In genomic region chr3:153028336-153028735, GRCh38 we compare ENCODE assay signal across 18 cellular contexts.
DNase-seq lines count a peak whose midpoint lies in the region; ATAC-seq and TF ChIP-seq lines count a peak whose summit lies in the region.
"Had no signal": no experiment of that assay in that cellular context is flagged by ENCODE, and none has a peak within 500 bp of the region (broad histone marks: within the 10 kb centered on the region; RNA-seq: fewer than 3 reads in every experiment).

No MANE protein-coding gene starts in this region.

- no peak for ATAC-seq in GM19023 (IDR thresholded peaks at IDR 0.05; ENCODE audit: unreplicated experiment)
- ATAC-seq in GM23338, result no peak
- no peak for ATAC-seq in HG02852 (IDR thresholded peaks at IDR 0.05; ENCODE audit: unreplicated experiment)
- ATAC-seq: sciatic nerve had no signal

- no peaks in the 10 kb centered on the region for H3K9me2 ChIP-seq in GM23338 (ENCODE audit: insufficient read depth)

- H3K4me1 Mint-ChIP-seq in GM23338, result no peaks in the 10 kb centered on the region
- no peaks in the 10 kb centered on the region for H3K4me1 Mint-ChIP-seq in activated CD4-positive, alpha-beta T cell treated with anti-CD3 and anti-CD28 coated beads, Interleukin-2, amount 10 ng/mL, durations not matched to agents 7 days and 5 days

- no peaks in the 10 kb centered on the region for H3K9me3 Mint-ChIP-seq in GM23338
- H3K9me3 Mint-ChIP-seq in activated CD4-positive, alpha-beta T cell treated with anti-CD3 and anti-CD28 coated beads, Interleukin-2, amount 10 ng/mL, durations not matched to agents 7 days and 5 days, result no peaks in the 10 kb centered on the region
- H3K9me3 Mint-ChIP-seq: activated CD4-positive, alpha-beta memory T cell treated with anti-CD3 and anti-CD28 coated beads, Interleukin-2, amount 10 ng/mL, durations not matched to agents 7 days and 5 days; activated T-helper 2 cell treated with anti-CD3 and anti-CD28 coated beads, Interferon-gamma antibody, Interleukin-2, Interleukin-4, amounts not matched to agents 10 μg/mL and 5 μg/mL and 100 μg/mL, durations not matched to agents 14 hours and 24 hours and 36 hours had no signal

- H3K27me3 Mint-ChIP-seq in GM23338 (ENCODE audit: insufficient read depth, low read depth, poor library complexity), result peaks cover 7% of the 10 kb centered on the region
- no peaks in the 10 kb centered on the region for H3K27me3 Mint-ChIP-seq in activated CD4-positive, alpha-beta T cell treated with anti-CD3 and anti-CD28 coated beads, Interleukin-2, amount 10 ng/mL, durations not matched to agents 7 days and 5 days

- H3K4me1 ChIP-seq in GM23338 (ENCODE audit: insufficient read depth), result no peaks in the 10 kb centered on the region
- H3K4me1 ChIP-seq: foreskin keratinocyte had no signal

- no peak overlapping the region for H2AFZ ChIP-seq in GM23338

- POLR2A ChIA-PET in activated CD4-positive, alpha-beta T cell treated with anti-CD3 and anti-CD28 coated beads, Interleukin-2, amount 10 ng/mL, durations not matched to agents 7 days and 5 days (lab: Charles Lee), result no interaction called here

- no peaks in the 10 kb centered on the region for H3F3A ChIP-seq in GM23338 (replicated peaks; ENCODE audit: low read depth)

- H3K4me2 ChIP-seq in GM23338, result no peak overlapping the region

- no peak overlapping the region for H3K4me3 ChIP-seq in NB4 (ENCODE audit: low read depth, low read length)
- no peak overlapping the region for H3K4me3 ChIP-seq in cardiac fibroblast (replicated peaks in 1 of 2; ENCODE audit: low read depth in 2 of 2, low read length in 2 of 2)
- H3K4me3 ChIP-seq in GM23338, result no peak overlapping the region

- H3K4me3 Mint-ChIP-seq in GM23338, result no peak overlapping the region
- no peak overlapping the region for H3K4me3 Mint-ChIP-seq in activated CD4-positive, alpha-beta T cell treated with anti-CD3 and anti-CD28 coated beads, Interleukin-2, amount 10 ng/mL, durations not matched to agents 7 days and 5 days
- H3K4me3 Mint-ChIP-seq: activated CD4-positive, alpha-beta memory T cell treated with anti-CD3 and anti-CD28 coated beads, Interleukin-2, amount 10 ng/mL, durations not matched to agents 7 days and 5 days had no signal

- no peak for TF ChIP-seq CTCF in NB4 (IDR thresholded peaks at IDR 0.05; ENCODE audit: low read depth, low read length)
- TF ChIP-seq CTCF in cardiac fibroblast (IDR thresholded peaks at IDR 0.05; ENCODE audit: low read depth, low read length), result no peak
- TF ChIP-seq CTCF in GM23338 (conservative IDR thresholded peaks at IDR 0.05; ENCODE audit: low read depth in 2 of 2), result no peak

- DNase-seq in Ammon's horn (ENCODE audit: low spot score) (peak; percentile 73), NB4 (ENCODE audit: low read depth) (peak; percentile 29), cardiac fibroblast (ENCODE audit: low read depth in 2 of 2) (peak; percentile 40 to 73), GM23338 (ENCODE audit: low spot score) (no peak)
- no peak for DNase-seq in activated CD4-positive, alpha-beta T cell treated with anti-CD3 and anti-CD28 coated beads, Interleukin-2, amount 10 ng/mL, durations not matched to agents 7 days and 5 days
- DNase-seq: activated CD4-positive, alpha-beta memory T cell treated with anti-CD3 and anti-CD28 coated beads, Interleukin-2, amount 10 ng/mL, durations not matched to agents 7 days and 5 days; Calu3; foreskin keratinocyte; MV-4-11; NK-92 treated with Interleukin-12 subunit alpha and Interleukin-12 subunit beta, amount 100 ng/mL, for 24 hours; SHP77; stimulated activated CD4-positive, alpha-beta T cell treated with anti-CD3 and anti-CD28 coated beads, Interleukin-4, amount 100 ng/mL, for 4 hours; T-helper 9 cell had no signal

- CTCF ChIA-PET in activated CD4-positive, alpha-beta T cell treated with anti-CD3 and anti-CD28 coated beads, Interleukin-2, amount 10 ng/mL, durations not matched to agents 7 days and 5 days (lab: Charles Lee), result no interaction called here

- TF ChIP-seq POLR2A in NB4 (IDR thresholded peaks at IDR 0.05; ENCODE audit: extremely low read depth, insufficient read length), result no peak

- H3K36me3 ChIP-seq in GM23338 (ENCODE audit: insufficient read depth), result no peaks in the 10 kb centered on the region

- H4K20me1 ChIP-seq in GM23338 (replicated peaks; ENCODE audit: insufficient read depth), result no peaks in the 10 kb centered on the region

- H3K27ac Mint-ChIP-seq in GM23338, result no peak overlapping the region
- H3K27ac Mint-ChIP-seq in activated CD4-positive, alpha-beta T cell treated with anti-CD3 and anti-CD28 coated beads, Interleukin-2, amount 10 ng/mL, durations not matched to agents 7 days and 5 days, result no peak overlapping the region
- H3K27ac Mint-ChIP-seq: activated CD4-positive, alpha-beta memory T cell treated with anti-CD3 and anti-CD28 coated beads, Interleukin-2, amount 10 ng/mL, durations not matched to agents 7 days and 5 days; activated T-helper 2 cell treated with anti-CD3 and anti-CD28 coated beads, Interferon-gamma antibody, Interleukin-2, Interleukin-4, amounts not matched to agents 10 μg/mL and 5 μg/mL and 100 μg/mL, durations not matched to agents 14 hours and 24 hours and 36 hours had no signal

- H3K27me3 ChIP-seq in layer of hippocampus (ENCODE audit: control insufficient read depth, insufficient read depth, low read length) (no peaks in the 10 kb centered on the region), GM23338 (ENCODE audit: insufficient read depth) (no peaks in the 10 kb centered on the region)
- H3K27me3 ChIP-seq: foreskin keratinocyte had no signal

- H3K27ac ChIP-seq in layer of hippocampus (ENCODE audit: low read depth, low read length) (peak overlapping the region; percentile 27), GM23338 (ENCODE audit: low read depth) (no peak overlapping the region)
- H3K27ac ChIP-seq: foreskin keratinocyte had no signal

- no peaks in the 10 kb centered on the region for H3K79me2 ChIP-seq in GM23338 (replicated peaks; ENCODE audit: insufficient read depth)

- H3K36me3 Mint-ChIP-seq in GM23338 (ENCODE audit: low read depth), result no peaks in the 10 kb centered on the region
- no peaks in the 10 kb centered on the region for H3K36me3 Mint-ChIP-seq in activated CD4-positive, alpha-beta T cell treated with anti-CD3 and anti-CD28 coated beads, Interleukin-2, amount 10 ng/mL, durations not matched to agents 7 days and 5 days (ENCODE audit: low read depth)

TF ChIP-seq in GM23338, 12 proteins besides CTCF, POLR2A, EP300 and RAD21 (continues in another document):
- no peak for TF ChIP-seq CREB1 (CRISPR knock-in tag; IDR thresholded peaks at IDR 0.05; ENCODE audit: low read depth)
- TF ChIP-seq ZNF331 (CRISPR knock-in tag; IDR thresholded peaks at IDR 0.05; ENCODE audit: low read depth), result no peak
- TF ChIP-seq STAT1 (IDR thresholded peaks at IDR 0.05; ENCODE audit: unreplicated experiment), result no peak
- no peak for TF ChIP-seq ZNF114 (CRISPR knock-in tag; IDR thresholded peaks at IDR 0.05)
- TF ChIP-seq EZH2phosphoT487 (IDR thresholded peaks at IDR 0.05; ENCODE audit: unreplicated experiment), result no peak

Comparison
In these comparisons a context has a peak if more than half of its experiments do, and no peak if none do; other contexts are left out.
1. DNase-seq: peak in Ammon's horn (single experiment), NB4 (single experiment) and cardiac fibroblast (2 of 2); none in GM23338 (single experiment) and activated CD4-positive, alpha-beta T cell treated with anti-CD3 and anti-CD28 coated beads, Interleukin-2, amount 10 ng/mL, durations not matched to agents 7 days and 5 days (single experiment).